In the genomic region with DNA sequence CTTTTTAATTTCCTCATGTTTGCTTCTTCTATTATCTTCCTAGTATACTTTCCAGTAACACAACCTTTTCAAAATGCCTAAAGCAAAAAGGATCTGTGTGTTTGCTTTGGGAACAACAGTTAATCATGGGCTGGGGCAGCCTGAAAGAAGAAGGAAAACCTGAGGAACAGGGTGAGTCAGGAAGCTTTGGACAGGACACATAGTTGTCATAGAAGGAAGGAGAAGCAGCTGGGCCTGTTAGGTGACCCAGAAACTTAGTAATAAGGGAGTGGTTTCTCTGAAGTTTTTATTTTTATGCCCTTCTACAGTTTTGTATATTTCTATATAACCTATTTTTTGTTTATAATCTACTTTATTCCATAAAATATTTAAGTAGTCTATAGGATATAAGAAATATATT, we compare ENCODE assay signal across 24 cellular contexts.
DNase-seq lines count a peak whose midpoint lies in the region; ATAC-seq and TF ChIP-seq lines count a peak whose summit lies in the region.
"Had no signal": no experiment of that assay in that cellular context is flagged by ENCODE, and none has a peak within 500 bp of the region (broad histone marks: within the 10 kb centered on the region; RNA-seq: fewer than 3 reads in every experiment).

No MANE protein-coding gene starts in this region.

- ATAC-seq in mucosa of descending colon (peak; percentile 69), GM18873 (IDR thresholded peaks at IDR 0.05; ENCODE audit: low FRiP score, unreplicated experiment) (no peak), GM18870 (IDR thresholded peaks at IDR 0.05; ENCODE audit: unreplicated experiment) (no peak)
- ATAC-seq: activated naive CD8-positive, alpha-beta T cell treated with anti-CD3 and anti-CD28 coated beads, Interleukin-2, amount 50 U/mL, for 24 hours; naive thymus-derived CD8-positive, alpha-beta T cell; sciatic nerve had no signal

- peaks cover 20% of the 10 kb centered on the region for H3K4me1 Mint-ChIP-seq in endodermal cell
- H3K4me1 Mint-ChIP-seq: activated naive CD8-positive, alpha-beta T cell treated with anti-CD3 and anti-CD28 coated beads, Interleukin-2, amount 50 U/mL, for 24 hours; B cell; naive thymus-derived CD8-positive, alpha-beta T cell had no signal

- intact Hi-C loops in mucosa of descending colon (cut with DNase I, micrococcal nuclease), result no loop called here

- H3K36me3 Mint-ChIP-seq in endodermal cell (ENCODE audit: low read depth), result peaks cover 2% of the 10 kb centered on the region
- H3K36me3 Mint-ChIP-seq: brain; naive thymus-derived CD8-positive, alpha-beta T cell had no signal

- H3K9ac ChIP-seq in endodermal cell (ENCODE audit: extremely low read depth, low read length, poor library complexity, severe bottlenecking), result no peak overlapping the region

- H3K27me3 ChIP-seq in endodermal cell (ENCODE audit: control insufficient read depth, insufficient read depth, low read length, poor library complexity, severe bottlenecking), result no peaks in the 10 kb centered on the region
- H3K27me3 ChIP-seq: ovary, SJCRH30 had no signal

- H3K36me3 ChIP-seq in endodermal cell (ENCODE audit: control insufficient read depth, insufficient read depth, low read length) (no peaks in the 10 kb centered on the region), mucosa of descending colon (ENCODE audit: low read depth) (no peaks in the 10 kb centered on the region)
- H3K36me3 ChIP-seq: ovary, SJCRH30 had no signal

- H3K9me3 Mint-ChIP-seq in endodermal cell, result peaks cover 26% of the 10 kb centered on the region
- H3K9me3 Mint-ChIP-seq: activated naive CD8-positive, alpha-beta T cell treated with anti-CD3 and anti-CD28 coated beads, Interleukin-2, amount 50 U/mL, for 24 hours had no signal

- H3K27ac Mint-ChIP-seq in endodermal cell, result peak overlapping the region; percentile 28
- H3K27ac Mint-ChIP-seq: activated naive CD8-positive, alpha-beta T cell treated with anti-CD3 and anti-CD28 coated beads, Interleukin-2, amount 50 U/mL, for 24 hours; B cell; brain; naive thymus-derived CD8-positive, alpha-beta T cell; stimulated activated naive B cell treated with anti-CD40 and anti-IgM and Interleukin-4, amounts not matched to agents 10 μg/mL and 1 μg/mL and 100 μg/mL, for 72 hours had no signal

- H3K9me3 ChIP-seq in endodermal cell (ENCODE audit: control insufficient read depth, low read length) (peaks cover 15% of the 10 kb centered on the region), mucosa of descending colon (no peaks in the 10 kb centered on the region)
- H3K9me3 ChIP-seq: ovary had no signal

- no peak overlapping the region for H3K4me3 Mint-ChIP-seq in endodermal cell
- H3K4me3 Mint-ChIP-seq: activated naive CD8-positive, alpha-beta T cell treated with anti-CD3 and anti-CD28 coated beads, Interleukin-2, amount 50 U/mL, for 24 hours; B cell; brain; naive thymus-derived CD8-positive, alpha-beta T cell; stimulated activated naive B cell treated with anti-CD40 and anti-IgM and Interleukin-4, amounts not matched to agents 10 μg/mL and 1 μg/mL and 100 μg/mL, for 72 hours had no signal

- H3K27me3 Mint-ChIP-seq in endodermal cell (ENCODE audit: insufficient read depth), result no peaks in the 10 kb centered on the region
- H3K27me3 Mint-ChIP-seq: activated naive CD8-positive, alpha-beta T cell treated with anti-CD3 and anti-CD28 coated beads, Interleukin-2, amount 50 U/mL, for 24 hours; B cell; brain; stimulated activated naive B cell treated with anti-CD40 and anti-IgM and Interleukin-4, amounts not matched to agents 10 μg/mL and 1 μg/mL and 100 μg/mL, for 72 hours had no signal

- DNase-seq in DMS53 (lab: John Stamatoyannopoulos, UW) (peak; percentile 43), DMS53 treated with DMSO at 0.1 percent for 48 hours (lab: John Stamatoyannopoulos, UW; ENCODE audit: unreplicated experiment) (no peak), endodermal cell (no peak), mucosa of descending colon (peak in 1 of 3 donors; percentile 61), CD1c-positive myeloid dendritic cell (ENCODE audit: extremely low spot score) (no peak)
- no peak for DNase-seq in activated CD4-positive, CD25-positive, alpha-beta regulatory T cell (lab: John Stamatoyannopoulos, UW)
- DNase-seq: 8988T; activated CD4-positive, alpha-beta T cell treated with anti-CD3 and anti-CD28 coated beads, Interleukin-2, amount 50 U/mL, for 4 hours; activated effector memory CD4-positive, alpha-beta T cell treated with Interleukin-2 at 50 U/mL for 16 hours; activated naive CD8-positive, alpha-beta T cell treated with anti-CD3 and anti-CD28 coated beads, Interleukin-2, amount 50 U/mL, for 24 hours; COR-L47; cortex of kidney; foreskin fibroblast; HCEC 1CT; hypothalamus; naive thymus-derived CD8-positive, alpha-beta T cell; ovary; SJCRH30; stimulated activated naive B cell treated with anti-CD40 and anti-IgM and Interleukin-4, amounts not matched to agents 10 μg/mL and 1 μg/mL and 100 μg/mL, for 72 hours had no signal

- H3K4me1 ChIP-seq in endodermal cell (ENCODE audit: control insufficient read depth, insufficient read depth, low read length) (no peaks in the 10 kb centered on the region), mucosa of descending colon (ENCODE audit: low read depth) (peaks cover 10% of the 10 kb centered on the region)

- H3K27ac ChIP-seq in endodermal cell (ENCODE audit: low read depth, low read length), result no peak overlapping the region
- H3K27ac ChIP-seq: ovary, SJCRH30 had no signal

- TF ChIP-seq CTCF in endodermal cell (conservative IDR thresholded peaks at IDR 0.05), result no peak
- no peak for TF ChIP-seq CTCF in mucosa of descending colon (IDR thresholded peaks at IDR 0.05)

- H3K4me3 ChIP-seq in endodermal cell (ENCODE audit: low read length), result no peak overlapping the region
- no peak overlapping the region for H3K4me3 ChIP-seq in mucosa of descending colon
- H3K4me3 ChIP-seq: ovary, SJCRH30 had no signal
